ENCODE assay signal across 8 cellular contexts in genomic region chr19:39409207-39409885, GRCh38. TPM values are rescaled to one million over a fixed set of nuclear protein-coding genes. Genes with fewer than 3 reads are reported as not detected.
DNase-seq lines count a peak whose midpoint lies in the region; ATAC-seq lines count a peak whose summit lies in the region.

No MANE protein-coding gene starts in this region.

- no peaks in the 10 kb centered on the region for H3K27me3 Mint-ChIP-seq in activated CD8-positive, alpha-beta memory T cell treated with anti-CD3 and anti-CD28 coated beads, Interleukin-2, amount 10 ng/mL, durations not matched to agents 7 days and 5 days

- peaks cover 49% of the 10 kb centered on the region for H3K4me1 Mint-ChIP-seq in activated CD8-positive, alpha-beta memory T cell treated with anti-CD3 and anti-CD28 coated beads, Interleukin-2, amount 10 ng/mL, durations not matched to agents 7 days and 5 days

- peak overlapping the region; percentile 99 for H3K4me3 ChIP-seq in effector memory CD4-positive, alpha-beta T cell (ENCODE audit: insufficient read depth, low read depth, low read length, poor library complexity, severe bottlenecking)

- peak overlapping the region; percentile 98 for H3K27ac Mint-ChIP-seq in activated CD8-positive, alpha-beta memory T cell treated with anti-CD3 and anti-CD28 coated beads, Interleukin-2, amount 10 ng/mL, durations not matched to agents 7 days and 5 days

- peaks cover 22% of the 10 kb centered on the region for H3K36me3 ChIP-seq in effector memory CD4-positive, alpha-beta T cell (ENCODE audit: control insufficient read depth, insufficient read depth, low read length)

- H3K36me3 Mint-ChIP-seq in activated CD8-positive, alpha-beta memory T cell treated with anti-CD3 and anti-CD28 coated beads, Interleukin-2, amount 10 ng/mL, durations not matched to agents 7 days and 5 days: peaks cover 29% of the 10 kb centered on the region

- peak overlapping the region; percentile 100 for H3K27ac ChIP-seq in effector memory CD4-positive, alpha-beta T cell (ENCODE audit: insufficient read depth, low read length, poor library complexity, severe bottlenecking)

- peaks cover 47% of the 10 kb centered on the region for H3K4me1 ChIP-seq in effector memory CD4-positive, alpha-beta T cell (ENCODE audit: control insufficient read depth, insufficient read depth, low read length, poor library complexity, severe bottlenecking)

- ATAC-seq in GM19324 (IDR thresholded peaks at IDR 0.05; ENCODE audit: low FRiP score, unreplicated experiment) (peak; percentile 3), GM19023 (IDR thresholded peaks at IDR 0.05; ENCODE audit: unreplicated experiment) (no peak)
- peak; percentile 5 for ATAC-seq in activated CD8-positive, alpha-beta memory T cell treated with anti-CD3 and anti-CD28 coated beads, Interleukin-2, amount 10 ng/mL, durations not matched to agents 7 days and 5 days

- peak overlapping the region; percentile 84 for H3K4me3 Mint-ChIP-seq in activated CD8-positive, alpha-beta memory T cell treated with anti-CD3 and anti-CD28 coated beads, Interleukin-2, amount 10 ng/mL, durations not matched to agents 7 days and 5 days

- H3K9me3 Mint-ChIP-seq in activated CD8-positive, alpha-beta memory T cell treated with anti-CD3 and anti-CD28 coated beads, Interleukin-2, amount 10 ng/mL, durations not matched to agents 7 days and 5 days (ENCODE audit: low read depth): no peaks in the 10 kb centered on the region

- peak; percentile 98 for DNase-seq in 8988T
- DNase-seq in NCI-H510A treated with DMSO at 0.1 percent for 48 hours (lab: John Stamatoyannopoulos, UW): peak; percentile 93
- DNase-seq in activated CD8-positive, alpha-beta memory T cell treated with anti-CD3 and anti-CD28 coated beads, Interleukin-2, amount 10 ng/mL, durations not matched to agents 7 days and 5 days: peak; percentile 93
- DNase-seq in effector memory CD4-positive, alpha-beta T cell: peak; percentile 86 to 92 (median 88)
- DNase-seq in mesenteric fat pad (ENCODE audit: low spot score): peak; percentile 98
- DNase-seq in stimulated activated CD8-positive, alpha-beta memory T cell treated with anti-CD3 and anti-CD28 coated beads, Interleukin-15, amount 100 ng/mL, for 4 hours (ENCODE audit: low read depth in 2 of 2): peak; percentile 63 to 69

- H3K27me3 ChIP-seq in effector memory CD4-positive, alpha-beta T cell (replicated peaks; ENCODE audit: control insufficient read depth, insufficient read depth, low read length, poor library complexity, severe bottlenecking): no peaks in the 10 kb centered on the region

- H3K9me3 ChIP-seq in effector memory CD4-positive, alpha-beta T cell (ENCODE audit: control insufficient read depth, low read length): no peaks in the 10 kb centered on the region

- CTCF ChIA-PET in activated CD8-positive, alpha-beta memory T cell treated with anti-CD3 and anti-CD28 coated beads, Interleukin-2, amount 10 ng/mL, durations not matched to agents 7 days and 5 days (lab: Charles Lee): interaction anchor here (1.0 to 4.5 kb wide), 4 partner anchors 11 to 81 kb away, joined by 3 to 76 read pairs (median 9); partner anchors contain the start of genes MED29, PAF1 and RPS16

RNA-seq across cellular contexts. Expression of gene ZFP36, which starts 2.7 kb away (rescaled TPM):
- 100 to 1,000 TPM in 1 of 2 experiments, 10 to 100 TPM in 1; 45.1 to 107 TPM for total RNA-seq in activated CD8-positive, alpha-beta memory T cell treated with anti-CD3 and anti-CD28 coated beads, Interleukin-2, amount 10 ng/mL, durations not matched to agents 7 days and 5 days
- 1,383 TPM for total RNA-seq in mesenteric fat pad

RNA-seq across cellular contexts. Expression of gene PLEKHG2, which starts 3.1 kb away (rescaled TPM):
- total RNA-seq in activated CD8-positive, alpha-beta memory T cell treated with anti-CD3 and anti-CD28 coated beads, Interleukin-2, amount 10 ng/mL, durations not matched to agents 7 days and 5 days: 10 to 100 TPM; 57.9 to 73.9 TPM
- total RNA-seq in mesenteric fat pad: 56.4 TPM

RNA-seq across cellular contexts. Expression of gene MED29, which starts 18.2 kb away (rescaled TPM):
- total RNA-seq in activated CD8-positive, alpha-beta memory T cell treated with anti-CD3 and anti-CD28 coated beads, Interleukin-2, amount 10 ng/mL, durations not matched to agents 7 days and 5 days: 10 to 100 TPM; 31.0 to 31.2 TPM
- total RNA-seq in mesenteric fat pad: 34.1 TPM

RNA-seq across cellular contexts. Expression of gene PAF1, which starts 18.4 kb away (rescaled TPM):
- total RNA-seq in activated CD8-positive, alpha-beta memory T cell treated with anti-CD3 and anti-CD28 coated beads, Interleukin-2, amount 10 ng/mL, durations not matched to agents 7 days and 5 days: 10 to 100 TPM; 48.9 to 53.8 TPM
- total RNA-seq in mesenteric fat pad: 29.7 TPM

RNA-seq across cellular contexts. Expression of gene RPS16, which starts 26.4 kb away (rescaled TPM):
- total RNA-seq in activated CD8-positive, alpha-beta memory T cell treated with anti-CD3 and anti-CD28 coated beads, Interleukin-2, amount 10 ng/mL, durations not matched to agents 7 days and 5 days: 1,000 to 10,000 TPM; 1,815 to 2,117 TPM
- 1,454 TPM for total RNA-seq in mesenteric fat pad

Comparison
In these comparisons a context has a peak if more than half of its experiments do, and no peak if none do; other contexts are left out.
1. RNA of gene ZFP36, which starts 2.7 kb away (total RNA-seq): 1,383 TPM in mesenteric fat pad (single experiment); 45.1 to 107 TPM in activated CD8-positive, alpha-beta memory T cell treated with anti-CD3 and anti-CD28 coated beads, Interleukin-2, amount 10 ng/mL, durations not matched to agents 7 days and 5 days; every median in the first group is over 10 times any median in the second.
2. Peak in every context shown above with its lines, with median percentiles within 50 percentile points of each other: DNase-seq.